ENCODE assay signal across 11 cellular contexts in genomic region chr1:53295746-53296722, GRCh38. TPM values are rescaled to one million over a fixed set of nuclear protein-coding genes. Genes with fewer than 3 reads are reported as not detected.
DNase-seq lines count a peak whose midpoint lies in the region; ATAC-seq and TF ChIP-seq lines count a peak whose summit lies in the region.
"Had no signal": no experiment of that assay in that cellular context is flagged by ENCODE, and none has a peak within 500 bp of the region (broad histone marks: within the 10 kb centered on the region; RNA-seq: fewer than 3 reads in every experiment).

No MANE protein-coding gene starts in this region.

- DNase-seq in NCI-H2171 treated with DMSO at 0.1 percent for 48 hours (lab: John Stamatoyannopoulos, UW) (peak; percentile 38), NCI-H2171 (lab: John Stamatoyannopoulos, UW) (no peak), ascending aorta (ENCODE audit: low spot score in 2 of 2) (no peak), retina (peak; percentile 76)
- DNase-seq in NK-92 treated with Interleukin-12 subunit alpha and Interleukin-12 subunit beta, amount 100 ng/mL, for 24 hours (lab: John Stamatoyannopoulos, UW): no peak
- DNase-seq in stimulated activated CD4-positive, alpha-beta T cell treated with anti-CD3 and anti-CD28 coated beads, Interleukin-12 subunit alpha, Interleukin-12 subunit beta, amount 100 ng/mL, for 4 hours: no peak
- DNase-seq: amniotic stem cell, NCI-H524, spleen had no signal

- intact Hi-C loops in ascending aorta (cut with DNase I): no loop called here

- no peak for TF ChIP-seq CTCF in ascending aorta (IDR thresholded peaks at IDR 0.05)

- no peaks in the 10 kb centered on the region for H3K9me3 ChIP-seq in ascending aorta
- H3K9me3 ChIP-seq: spleen had no signal

- ATAC-seq in HG02884 (IDR thresholded peaks at IDR 0.05; ENCODE audit: unreplicated experiment): peak; percentile 40
- ATAC-seq in GM18520 (IDR thresholded peaks at IDR 0.05; ENCODE audit: unreplicated experiment): no peak

- H3K4me1 ChIP-seq in ascending aorta: peaks cover 29 to 39% of the 10 kb centered on the region in 2 donors

- no peaks in the 10 kb centered on the region for H3K36me3 ChIP-seq in ascending aorta
- H3K36me3 ChIP-seq: spleen had no signal

- H3K4me3 ChIP-seq in ascending aorta: no peak overlapping the region
- H3K4me3 ChIP-seq: spleen had no signal

- H3K27ac ChIP-seq in ascending aorta: peak overlapping the region; percentile 80 to 82

- H3K27me3 ChIP-seq in ascending aorta: no peaks in the 10 kb centered on the region
- H3K27me3 ChIP-seq: spleen had no signal

RNA-seq across cellular contexts. Expression of gene LRP8, which starts 31.8 kb away (rescaled TPM):
- total RNA-seq in ascending aorta: 10.0 TPM

RNA-seq across cellular contexts. Expression of gene MAGOH, which starts 57.7 kb away (rescaled TPM):
- 10.9 TPM for total RNA-seq in ascending aorta

Comparison
In these comparisons a context has a peak if more than half of its experiments do, and no peak if none do; other contexts are left out.
1. DNase-seq: peak in NCI-H2171 treated with DMSO at 0.1 percent for 48 hours (single experiment) and retina (single experiment); none in NCI-H2171 (single experiment), ascending aorta (0 of 2), NK-92 treated with Interleukin-12 subunit alpha and Interleukin-12 subunit beta, amount 100 ng/mL, for 24 hours (single experiment) and stimulated activated CD4-positive, alpha-beta T cell treated with anti-CD3 and anti-CD28 coated beads, Interleukin-12 subunit alpha, Interleukin-12 subunit beta, amount 100 ng/mL, for 4 hours (single experiment).